Comparison of ENCODE assay signal across 8 cellular contexts in genomic region chr10:35462491-35462934, GRCh38.
DNase-seq lines count a peak whose midpoint lies in the region; ATAC-seq and TF ChIP-seq lines count a peak whose summit lies in the region.

No MANE protein-coding gene starts in this region.

- no peak for TF ChIP-seq RAD21 in SK-N-SH (IDR thresholded peaks at IDR 0.05; ENCODE audit: low read length)

- H3K4me2 ChIP-seq in OCI-LY7 (ENCODE audit: low read length) (peak overlapping the region; percentile 52), Karpas-422 (ENCODE audit: low read depth, low read length, poor library complexity, severe bottlenecking) (no peak overlapping the region), SK-N-SH (no peak overlapping the region)

- peak; percentile 51 for DNase-seq in OCI-LY7 (ENCODE audit: low spot score)
- peak in 1 of 9 donors; percentile 25 for DNase-seq in naive thymus-derived CD4-positive, alpha-beta T cell
- no peak for DNase-seq in Karpas-422
- no peak for DNase-seq in H4 (ENCODE audit: low spot score)
- DNase-seq in SK-N-SH: no peak
- no peak for DNase-seq in NCI-H1694 treated with DMSO at 0.1 percent for 48 hours (lab: John Stamatoyannopoulos, UW)

- TF ChIP-seq CTCF in OCI-LY7 (conservative IDR thresholded peaks at IDR 0.05; ENCODE audit: low read length) (no peak), SK-N-SH (IDR thresholded peaks at IDR 0.05) (no peak)

- H3K27ac ChIP-seq in OCI-LY7 (ENCODE audit: low read depth, low read length, poor library complexity, severe bottlenecking) (no peak overlapping the region), Karpas-422 (ENCODE audit: low read length) (no peak overlapping the region), SK-N-SH (ENCODE audit: low read depth in 2 of 2, low read length in 1 of 2) (no peak overlapping the region; a peak in 1 of 4 replicates)
- H3K27ac ChIP-seq in naive thymus-derived CD4-positive, alpha-beta T cell (ENCODE audit: low read depth, low read length): peak overlapping the region; percentile 32

- no peaks in the 10 kb centered on the region for H3K9me3 Mint-ChIP-seq in naive thymus-derived CD4-positive, alpha-beta T cell

- H3K4me3 ChIP-seq in OCI-LY7 (ENCODE audit: low read depth, low read length, poor library complexity, severe bottlenecking): no peak overlapping the region
- no peak overlapping the region for H3K4me3 ChIP-seq in naive thymus-derived CD4-positive, alpha-beta T cell (ENCODE audit: low read length)
- no peak overlapping the region for H3K4me3 ChIP-seq in Karpas-422 (ENCODE audit: low read length)
- H3K4me3 ChIP-seq in SK-N-SH (ENCODE audit: low read depth in 2 of 2, low read length in 1 of 2): no peak overlapping the region

- H3K4me1 Mint-ChIP-seq in naive thymus-derived CD4-positive, alpha-beta T cell: peaks cover 5 to 54% (median 7%) of the 10 kb centered on the region in 7 donors

- peak overlapping the region in 6 of 9 donors; percentile 56 to 90 (median 69) for H3K27ac Mint-ChIP-seq in naive thymus-derived CD4-positive, alpha-beta T cell

- H3K36me3 ChIP-seq in OCI-LY7 (ENCODE audit: insufficient read depth, low read length): no peaks in the 10 kb centered on the region
- H3K36me3 ChIP-seq in naive thymus-derived CD4-positive, alpha-beta T cell (ENCODE audit: control insufficient read depth in 2 of 3, insufficient read depth in 3 of 3, low read length in 3 of 3): no peaks in the 10 kb centered on the region
- no peaks in the 10 kb centered on the region for H3K36me3 ChIP-seq in Karpas-422 (ENCODE audit: insufficient read depth, low read length)
- H3K36me3 ChIP-seq in SK-N-SH (replicated peaks in 1 of 2; ENCODE audit: control insufficient read depth in 1 of 2, insufficient read depth in 2 of 2, low read length in 1 of 2): no peaks in the 10 kb centered on the region

- H3K9me3 ChIP-seq in OCI-LY7 (ENCODE audit: low read length): no peaks in the 10 kb centered on the region
- H3K9me3 ChIP-seq in naive thymus-derived CD4-positive, alpha-beta T cell (ENCODE audit: control insufficient read depth in 2 of 3, low read length in 3 of 3): no peaks in the 10 kb centered on the region
- H3K9me3 ChIP-seq in Karpas-422 (ENCODE audit: low read length): no peaks in the 10 kb centered on the region
- H3K9me3 ChIP-seq in SK-N-SH: no peaks in the 10 kb centered on the region

- 96% methylated on average over 5 of the region's 5 CpGs for WGBS in SK-N-SH (ENCODE audit: low lambda C conversion rate)

- CTCF ChIA-PET in OCI-LY7 (lab: Charles Lee; ENCODE audit: unreplicated experiment): no interaction called here
- CTCF ChIA-PET in naive thymus-derived CD4-positive, alpha-beta T cell (lab: Charles Lee): no interaction called here
- CTCF ChIA-PET in SK-N-SH (lab: Yijun Ruan, JAX): no interaction called here

- H3K9ac ChIP-seq in Karpas-422 (ENCODE audit: low read length) (no peak overlapping the region), SK-N-SH (no peak overlapping the region)

- intact Hi-C loops in OCI-LY7 (cut with micrococcal nuclease; ENCODE audit: unreplicated experiment): no loop called here
- intact Hi-C loops in naive thymus-derived CD4-positive, alpha-beta T cell (cut with micrococcal nuclease): loop anchor here in 1 of 2 donors (2.0 kb wide), 1 partner anchor 48 kb away; no protein-coding TSS in a partner anchor

- H3K27me3 ChIP-seq in naive thymus-derived CD4-positive, alpha-beta T cell (ENCODE audit: control insufficient read depth in 2 of 2, insufficient read depth in 2 of 2, low read length in 2 of 2): no peaks in the 10 kb centered on the region
- no peaks in the 10 kb centered on the region for H3K27me3 ChIP-seq in Karpas-422 (ENCODE audit: low read length)
- H3K27me3 ChIP-seq in SK-N-SH (ENCODE audit: insufficient read depth): no peaks in the 10 kb centered on the region

- peaks cover 4% of the 10 kb centered on the region; the same call in 1 of the 2 replicates for H4K20me1 ChIP-seq in OCI-LY7 (ENCODE audit: insufficient read depth, low read length)
- peaks cover 60% of the 10 kb centered on the region for H4K20me1 ChIP-seq in Karpas-422 (ENCODE audit: insufficient read depth, low read depth, low read length)
- H4K20me1 ChIP-seq in SK-N-SH (ENCODE audit: insufficient read depth): peaks cover 93% of the 10 kb centered on the region

- H3K9me2 ChIP-seq in OCI-LY7 (ENCODE audit: insufficient read depth, low read length) (no peaks in the 10 kb centered on the region), Karpas-422 (replicated peaks; ENCODE audit: insufficient read depth, low read length) (no peaks in the 10 kb centered on the region), SK-N-SH (no peaks in the 10 kb centered on the region)

- TF ChIP-seq EP300 in SK-N-SH (IDR thresholded peaks at IDR 0.05; ENCODE audit: borderline replicate concordance in 1 of 2, low read depth in 1 of 2, low read length in 1 of 2): no peak

- H3K79me2 ChIP-seq in OCI-LY7 (ENCODE audit: insufficient read depth, low read depth, low read length) (peaks cover 9% of the 10 kb centered on the region; the same call in 1 of the 2 replicates), Karpas-422 (ENCODE audit: low read length) (no peaks in the 10 kb centered on the region), SK-N-SH (ENCODE audit: insufficient read depth) (peaks cover 87% of the 10 kb centered on the region)

- ATAC-seq in GM19025 (IDR thresholded peaks at IDR 0.05; ENCODE audit: low read depth, unreplicated experiment) (peak; percentile 83), HG02852 (IDR thresholded peaks at IDR 0.05; ENCODE audit: unreplicated experiment) (peak; percentile 88)
- peak; percentile 28 for ATAC-seq in naive thymus-derived CD4-positive, alpha-beta T cell

- H2AFZ ChIP-seq in OCI-LY7 (ENCODE audit: low read length): no peak overlapping the region
- no peak overlapping the region for H2AFZ ChIP-seq in Karpas-422 (ENCODE audit: low read length)
- H2AFZ ChIP-seq in SK-N-SH (ENCODE audit: low read depth): no peak overlapping the region

- H3K36me3 Mint-ChIP-seq in naive thymus-derived CD4-positive, alpha-beta T cell: peaks cover 0 to 6% (median 0%) of the 10 kb centered on the region in 5 donors

- peaks cover 24% of the 10 kb centered on the region for H3K4me1 ChIP-seq in OCI-LY7 (ENCODE audit: insufficient read depth, low read length, poor library complexity, severe bottlenecking)
- peaks cover 17 to 94% of the 10 kb centered on the region in 2 donors for H3K4me1 ChIP-seq in naive thymus-derived CD4-positive, alpha-beta T cell (ENCODE audit: control insufficient read depth in 2 of 2, insufficient read depth in 2 of 2, low read length in 2 of 2)
- peaks cover 3% of the 10 kb centered on the region for H3K4me1 ChIP-seq in Karpas-422 (ENCODE audit: low read length)
- H3K4me1 ChIP-seq in SK-N-SH (ENCODE audit: control insufficient read depth in 1 of 2, insufficient read depth in 2 of 2, low read depth in 1 of 2, low read length in 1 of 2): peaks cover 24 to 39% of the 10 kb centered on the region in 2 experiments

- peak overlapping the region in 8 of 10 donors; percentile 21 to 69 (median 57) for H3K4me3 Mint-ChIP-seq in naive thymus-derived CD4-positive, alpha-beta T cell

- no peaks in the 10 kb centered on the region for H3K27me3 Mint-ChIP-seq in naive thymus-derived CD4-positive, alpha-beta T cell

- no peaks in the 10 kb centered on the region for H3F3A ChIP-seq in SK-N-SH (replicated peaks; ENCODE audit: insufficient read depth)

- POLR2A ChIA-PET in OCI-LY7 (lab: Charles Lee) (interaction anchor here (0.6 to 2.8 kb wide), 5 partner anchors 11 to 27 kb away, joined by 3 to 9 read pairs (median 4); no protein-coding TSS in a partner anchor), SK-N-SH (lab: Yijun Ruan, JAX) (no interaction called here)
- POLR2A ChIA-PET in naive thymus-derived CD4-positive, alpha-beta T cell (lab: Charles Lee): interaction anchor here (1.3 kb wide), 1 partner anchor 15 kb away, joined by 3 read pairs; no protein-coding TSS in a partner anchor

- BruUV-seq in OCI-LY7 (replicated peaks; lab: Mats Ljungman, UMichigan): no TSS peak

TF ChIP-seq in SK-N-SH, 30 proteins besides CTCF, POLR2A, EP300 and RAD21 (continues in another document):
- TF ChIP-seq ELF1 (IDR thresholded peaks at IDR 0.05): no peak
- TF ChIP-seq SMC3 (IDR thresholded peaks at IDR 0.05; ENCODE audit: low read depth, low read length): no peak
- no peak for TF ChIP-seq RCOR1 (IDR thresholded peaks at IDR 0.05; ENCODE audit: low read length)
- no peak for TF ChIP-seq TEAD4 (IDR thresholded peaks at IDR 0.05; ENCODE audit: borderline replicate concordance, insufficient read depth)
- TF ChIP-seq MEF2A (IDR thresholded peaks at IDR 0.05; ENCODE audit: borderline replicate concordance, low read depth): no peak
- no peak for TF ChIP-seq POLR2AphosphoS5 (IDR thresholded peaks at IDR 0.05; ENCODE audit: low read depth, low read length)
- no peak for TF ChIP-seq IRF3 (IDR thresholded peaks at IDR 0.05; ENCODE audit: low read depth, low read length)
- TF ChIP-seq MAX (IDR thresholded peaks at IDR 0.05; ENCODE audit: low read depth): no peak
- no peak for TF ChIP-seq NFIC (IDR thresholded peaks at IDR 0.05; ENCODE audit: borderline replicate concordance)
- TF ChIP-seq RFX5 (IDR thresholded peaks at IDR 0.05; ENCODE audit: low read length): no peak
- TF ChIP-seq TCF12 (IDR thresholded peaks at IDR 0.05): no peak
- no peak for TF ChIP-seq FOSL2 (IDR thresholded peaks at IDR 0.05; ENCODE audit: borderline replicate concordance, low read depth)

Comparison
In these comparisons a context has a peak if more than half of its experiments do, and no peak if none do; other contexts are left out.
1. ATAC-seq: peak in every context shown above with its lines; median percentile 88 in HG02852; 83 in GM19025; 28 in naive thymus-derived CD4-positive, alpha-beta T cell.